Comparison of ENCODE assay signal across 21 cellular contexts in the genomic region with DNA sequence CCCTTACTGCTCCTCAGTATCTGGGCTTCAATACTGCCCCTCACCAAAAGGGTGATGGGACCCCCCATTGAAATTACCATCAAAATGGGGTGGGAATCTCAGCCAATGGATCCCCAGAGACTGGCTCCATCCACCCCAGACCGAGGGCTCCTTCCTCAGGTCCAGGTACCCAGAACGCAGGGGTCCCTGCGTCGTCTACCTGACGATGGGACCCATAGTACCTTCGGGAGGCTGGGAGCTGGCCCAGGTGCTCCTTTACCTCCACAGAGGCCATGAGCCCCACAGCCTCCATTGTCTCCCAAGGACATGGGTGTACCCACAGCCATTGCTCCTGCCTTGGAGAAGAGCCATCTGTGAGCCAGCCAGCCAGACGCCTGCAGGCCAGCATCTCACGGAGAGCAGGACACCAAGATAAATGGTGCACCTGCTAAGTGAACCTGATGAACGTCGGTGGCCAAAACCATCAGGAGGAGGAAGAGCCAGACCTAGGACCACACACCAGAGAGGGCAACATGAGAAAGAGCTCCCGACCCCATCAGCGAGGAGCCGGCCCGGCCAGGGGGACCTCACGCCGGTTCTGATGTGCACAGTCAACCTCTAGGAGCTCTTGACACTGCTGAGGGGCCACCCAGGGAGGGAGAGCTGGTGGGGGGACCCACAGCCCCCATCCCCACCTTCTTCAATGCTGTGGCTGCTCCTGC.
"Had no signal": no experiment of that assay in that cellular context is flagged by ENCODE, and none has a peak within 500 bp of the region (broad histone marks: within the 10 kb centered on the region; RNA-seq: fewer than 3 reads in every experiment).

No MANE protein-coding gene starts in this region.

- DNase-seq: activated CD4-positive, alpha-beta T cell treated with anti-CD3 and anti-CD28 coated beads, Interleukin-2, amount 50 U/mL, for 48 hours; activated T-cell treated with anti-CD3 and anti-CD28 coated beads, Interleukin-2, amount 50 U/mL, for 4 hours; cortex of kidney; effector CD4-positive, alpha-beta T cell; heart right ventricle; immature natural killer cell; nucleus accumbens; right cardiac atrium; stimulated activated CD4-positive, alpha-beta T cell treated with anti-CD3 and anti-CD28 coated beads, Interleukin-15, amount 100 ng/mL, for 24 hours; stimulated activated CD4-positive, alpha-beta T cell treated with anti-CD3 and anti-CD28 coated beads, Interleukin-2, amount 100 ng/mL, for 48 hours had no signal

- H3K4me1 ChIP-seq: adrenal gland, breast epithelium, heart right ventricle, tibial nerve had no signal

- H3K27me3 ChIP-seq: adrenal gland, tibial nerve had no signal

- FAIRE-seq: astrocyte, TTC549 had no signal

- H3K4me3 Mint-ChIP-seq: activated T-cell treated with anti-CD3 and anti-CD28 coated beads, Interleukin-2, amount 50 U/mL, for 4 hours; immature natural killer cell; natural killer cell treated with Interleukin-12 subunit alpha and Interleukin-12 subunit beta and Interleukin-15 and Interleukin-18, amount 100 ng/mL, for 72 hours; stimulated activated naive CD8-positive, alpha-beta T cell treated with anti-CD3 and anti-CD28 coated beads, Interleukin-15, Interleukin-2, amounts not matched to agents 100 ng/mL and 50 ng/mL, for 24 hours; T-helper 2 cell treated with Interferon-gamma antibody and Interleukin-4, amounts not matched to agents 5 μg/mL and 100 μg/mL, for 36 hours had no signal

- H3K27me3 Mint-ChIP-seq: stimulated activated naive CD8-positive, alpha-beta T cell treated with anti-CD3 and anti-CD28 coated beads, Interleukin-15, Interleukin-2, amounts not matched to agents 100 ng/mL and 50 ng/mL, for 24 hours had no signal

- H3K4me1 Mint-ChIP-seq: immature natural killer cell had no signal

- H3K4me3 ChIP-seq: adrenal gland, breast epithelium, heart right ventricle, skin epidermis, tibial nerve had no signal

- H3K36me3 Mint-ChIP-seq: activated naive CD4-positive, alpha-beta T cell treated with anti-CD3 and anti-CD28 coated beads, Interleukin-2, amount 50 U/mL, for 72 hours; immature natural killer cell; natural killer cell treated with Interleukin-12 subunit alpha and Interleukin-12 subunit beta and Interleukin-15 and Interleukin-18, amount 100 ng/mL, for 72 hours had no signal

- H3K27ac Mint-ChIP-seq: activated naive CD4-positive, alpha-beta T cell treated with anti-CD3 and anti-CD28 coated beads, Interleukin-2, amount 50 U/mL, for 72 hours; immature natural killer cell; natural killer cell treated with Interleukin-12 subunit alpha and Interleukin-12 subunit beta and Interleukin-15 and Interleukin-18, amount 100 ng/mL, for 72 hours; progenitor cell of endocrine pancreas; stimulated activated naive CD8-positive, alpha-beta T cell treated with anti-CD3 and anti-CD28 coated beads, Interleukin-15, Interleukin-2, amounts not matched to agents 100 ng/mL and 50 ng/mL, for 24 hours; T-helper 2 cell treated with Interferon-gamma antibody and Interleukin-4, amounts not matched to agents 5 μg/mL and 100 μg/mL, for 36 hours had no signal

- H3K9me3 ChIP-seq: adrenal gland, breast epithelium, heart right ventricle, tibial nerve had no signal

- H3K27ac ChIP-seq: adrenal gland, breast epithelium, heart right ventricle, skin epidermis, tibial nerve had no signal

- H3K36me3 ChIP-seq: adrenal gland, breast epithelium, heart right ventricle, tibial nerve had no signal

- H3K9me3 Mint-ChIP-seq: activated T-cell treated with anti-CD3 and anti-CD28 coated beads, Interleukin-2, amount 50 U/mL, for 4 hours; immature natural killer cell; natural killer cell treated with Interleukin-12 subunit alpha and Interleukin-12 subunit beta and Interleukin-15 and Interleukin-18, amount 100 ng/mL, for 72 hours; T-helper 2 cell treated with Interferon-gamma antibody and Interleukin-4, amounts not matched to agents 5 μg/mL and 100 μg/mL, for 36 hours had no signal
